ENCODE assay signal across 15 cellular contexts in genomic region chr11:2801711-2802388, GRCh38.
DNase-seq lines count a peak whose midpoint lies in the region; ATAC-seq and TF ChIP-seq lines count a peak whose summit lies in the region.
"Had no signal": no experiment of that assay in that cellular context is flagged by ENCODE, and none has a peak within 500 bp of the region (broad histone marks: within the 10 kb centered on the region; RNA-seq: fewer than 3 reads in every experiment).

No MANE protein-coding gene starts in this region.

- H3K36me3 ChIP-seq in mesenchymal stem cell (ENCODE audit: control insufficient read depth in 1 of 2, insufficient read depth in 2 of 2, low read depth in 1 of 2, low read length in 2 of 2), result no peaks in the 10 kb centered on the region
- H3K36me3 ChIP-seq in transverse colon, result no peaks in the 10 kb centered on the region
- H3K36me3 ChIP-seq: cardiac muscle cell had no signal

- H3K4me3 Mint-ChIP-seq in activated naive CD4-positive, alpha-beta T cell treated with anti-CD3 and anti-CD28 coated beads, Interleukin-2, amount 10 ng/mL, durations not matched to agents 7 days and 5 days, result no peak overlapping the region
- H3K4me3 Mint-ChIP-seq in chondrocyte (ENCODE audit: unreplicated experiment), result no peak overlapping the region
- H3K4me3 Mint-ChIP-seq: activated naive CD4-positive, alpha-beta T cell treated with anti-CD3 and anti-CD28 coated beads, Interleukin-2, amount 50 U/mL, for 24 hours had no signal

- H4K91ac ChIP-seq in mesenchymal stem cell (ENCODE audit: low read length), result no peak overlapping the region

- 84% methylated on average over 21 of the region's 22 CpGs for WGBS in mesenchymal stem cell
- WGBS in transverse colon (ENCODE audit: low coverage in 1 of 2), 2 donors, result 95% methylated on average over 21 of the region's 22 CpGs; no CpG with 5 or more reads in 1 of the 2 donors

- intact Hi-C loops in transverse colon (cut with DNase I; ENCODE audit: low total_unique reads), result no loop called here

- no peaks in the 10 kb centered on the region for H3K79me1 ChIP-seq in mesenchymal stem cell (replicated peaks; ENCODE audit: low read length, poor library complexity, severe bottlenecking)

- no peaks in the 10 kb centered on the region for H3K27me3 Mint-ChIP-seq in activated naive CD4-positive, alpha-beta T cell treated with anti-CD3 and anti-CD28 coated beads, Interleukin-2, amount 10 ng/mL, durations not matched to agents 7 days and 5 days
- H3K27me3 Mint-ChIP-seq in chondrocyte (ENCODE audit: low read depth), result peaks cover 9% of the 10 kb centered on the region
- H3K27me3 Mint-ChIP-seq: activated naive CD4-positive, alpha-beta T cell treated with anti-CD3 and anti-CD28 coated beads, Interleukin-2, amount 50 U/mL, for 24 hours had no signal

- peak overlapping the region; percentile 67 for H3K27ac Mint-ChIP-seq in activated naive CD4-positive, alpha-beta T cell treated with anti-CD3 and anti-CD28 coated beads, Interleukin-2, amount 10 ng/mL, durations not matched to agents 7 days and 5 days
- H3K27ac Mint-ChIP-seq in chondrocyte (ENCODE audit: unreplicated experiment), result no peak overlapping the region
- H3K27ac Mint-ChIP-seq: activated naive CD4-positive, alpha-beta T cell treated with anti-CD3 and anti-CD28 coated beads, Interleukin-2, amount 50 U/mL, for 24 hours had no signal

- H3K23ac ChIP-seq in mesenchymal stem cell (ENCODE audit: low read length in 2 of 2), result no peak overlapping the region

- in situ Hi-C loops in transverse colon (cut with MboI; ENCODE audit: low pct_ligation_motif_present in 1 of 4, low pct_unique_long_range_greater_than_20kb in 1 of 4, low sequenced_read_pairs in 3 of 4), result no loop called here

- no peaks in the 10 kb centered on the region for H3K9me3 ChIP-seq in mesenchymal stem cell (ENCODE audit: control insufficient read depth, low read length)
- H3K9me3 ChIP-seq in transverse colon, result no peaks in the 10 kb centered on the region

- no peaks in the 10 kb centered on the region for H3K4me1 Mint-ChIP-seq in activated naive CD4-positive, alpha-beta T cell treated with anti-CD3 and anti-CD28 coated beads, Interleukin-2, amount 10 ng/mL, durations not matched to agents 7 days and 5 days
- peaks cover 6% of the 10 kb centered on the region for H3K4me1 Mint-ChIP-seq in chondrocyte (ENCODE audit: low read depth)
- H3K4me1 Mint-ChIP-seq: activated naive CD4-positive, alpha-beta T cell treated with anti-CD3 and anti-CD28 coated beads, Interleukin-2, amount 50 U/mL, for 24 hours had no signal

- H3K9ac ChIP-seq in mesenchymal stem cell (ENCODE audit: low read length), result no peak overlapping the region

- H3K4ac ChIP-seq in mesenchymal stem cell (ENCODE audit: low read depth in 1 of 2, low read length in 2 of 2), result no peak overlapping the region

- ATAC-seq in GM21423 (IDR thresholded peaks at IDR 0.05; ENCODE audit: unreplicated experiment) (no peak), HG03045 (IDR thresholded peaks at IDR 0.05; ENCODE audit: unreplicated experiment) (no peak)

- H3K27ac ChIP-seq in mesenchymal stem cell (ENCODE audit: low read length, poor library complexity, severe bottlenecking) (no peak overlapping the region), transverse colon (no peak overlapping the region)
- H3K27ac ChIP-seq: cardiac muscle cell had no signal

- H2AK5ac ChIP-seq in mesenchymal stem cell (ENCODE audit: low read length, severe bottlenecking), result no peak overlapping the region

- H2BK5ac ChIP-seq in mesenchymal stem cell (ENCODE audit: low read depth, low read length, poor library complexity, severe bottlenecking), result no peak overlapping the region

- H2BK15ac ChIP-seq in mesenchymal stem cell (ENCODE audit: low read depth, poor library complexity, severe bottlenecking), result no peak overlapping the region

- TF ChIP-seq POLR2A in transverse colon (IDR thresholded peaks at IDR 0.05), result no peak

- no peaks in the 10 kb centered on the region for H3K36me3 Mint-ChIP-seq in activated naive CD4-positive, alpha-beta T cell treated with anti-CD3 and anti-CD28 coated beads, Interleukin-2, amount 10 ng/mL, durations not matched to agents 7 days and 5 days
- peaks cover 6% of the 10 kb centered on the region for H3K36me3 Mint-ChIP-seq in chondrocyte (ENCODE audit: low read depth)

- no peak overlapping the region for H2BK120ac ChIP-seq in mesenchymal stem cell (ENCODE audit: low read depth, low read length)

- DNase-seq in activated naive CD4-positive, alpha-beta T cell treated with anti-CD3 and anti-CD28 coated beads, Interleukin-2, amount 10 ng/mL, durations not matched to agents 7 days and 5 days, result peak; percentile 18
- no peak for DNase-seq in activated naive CD4-positive, alpha-beta T cell treated with Interleukin-2 at 50 U/mL for 16 hours
- DNase-seq in chondrocyte (ENCODE audit: low spot score), result peak; percentile 69
- no peak for DNase-seq in mesenchymal stem cell
- DNase-seq in transverse colon, result peak; percentile 8
- no peak for DNase-seq in stimulated activated naive CD4-positive, alpha-beta T cell treated with Interleukin-2 at 50 U/mL for 16 hours (lab: John Stamatoyannopoulos, UW)
- DNase-seq: activated CD4-positive, alpha-beta T cell treated with anti-CD3 and anti-CD28 coated beads, Interleukin-2, amount 50 U/mL, for 48 hours; Calu3; GF-D8; NCI-H345; SIG-M5 had no signal

- H3K27me3 ChIP-seq in mesenchymal stem cell (ENCODE audit: control insufficient read depth in 1 of 2, insufficient read depth in 1 of 2, low read length in 2 of 2) (peaks cover 22 to 69% of the 10 kb centered on the region in 2 experiments), transverse colon (no peaks in the 10 kb centered on the region)
- H3K27me3 ChIP-seq: cardiac muscle cell had no signal

- no peaks in the 10 kb centered on the region for H3K9me3 Mint-ChIP-seq in activated naive CD4-positive, alpha-beta T cell treated with anti-CD3 and anti-CD28 coated beads, Interleukin-2, amount 10 ng/mL, durations not matched to agents 7 days and 5 days
- peaks cover 10% of the 10 kb centered on the region for H3K9me3 Mint-ChIP-seq in chondrocyte (ENCODE audit: low read depth)
- H3K9me3 Mint-ChIP-seq: activated naive CD4-positive, alpha-beta T cell treated with anti-CD3 and anti-CD28 coated beads, Interleukin-2, amount 50 U/mL, for 24 hours had no signal

- no peak overlapping the region for H4K8ac ChIP-seq in mesenchymal stem cell (ENCODE audit: low read length)

- TF ChIP-seq CTCF in chondrocyte (IDR thresholded peaks at IDR 0.05), result no peak
- no peak for TF ChIP-seq CTCF in transverse colon (IDR thresholded peaks at IDR 0.05)

- H3K4me2 ChIP-seq in mesenchymal stem cell (ENCODE audit: low read length, poor library complexity, severe bottlenecking), result no peak overlapping the region

- CTCF ChIA-PET in activated naive CD4-positive, alpha-beta T cell treated with anti-CD3 and anti-CD28 coated beads, Interleukin-2, amount 10 ng/mL, durations not matched to agents 7 days and 5 days (lab: Charles Lee), result no interaction called here

- H2AFZ ChIP-seq in mesenchymal stem cell (ENCODE audit: low read depth, low read length), result peak overlapping the region; percentile 15

- H3K4me1 ChIP-seq in mesenchymal stem cell (ENCODE audit: control insufficient read depth, insufficient read depth, low read depth, low read length) (peaks cover 2% of the 10 kb centered on the region), transverse colon (peaks cover 3 to 9% (median 5%) of the 10 kb centered on the region in 4 donors)

- H3K4me3 ChIP-seq in mesenchymal stem cell (ENCODE audit: insufficient read depth in 1 of 2, low read depth in 1 of 2, low read length in 2 of 2), result no peak overlapping the region
- no peak overlapping the region for H3K4me3 ChIP-seq in transverse colon
- H3K4me3 ChIP-seq: cardiac muscle cell had no signal

- no peak for TF ChIP-seq EP300 in transverse colon (IDR thresholded peaks at IDR 0.05; ENCODE audit: low read depth)

- no peak overlapping the region for H3K14ac ChIP-seq in mesenchymal stem cell (ENCODE audit: low read length in 2 of 2)

- no peak overlapping the region for H2BK12ac ChIP-seq in mesenchymal stem cell (ENCODE audit: low read length in 2 of 2)

- H3K18ac ChIP-seq in mesenchymal stem cell (ENCODE audit: low read depth in 1 of 2, low read length in 2 of 2), result peak overlapping the region in 1 of 2 experiments; percentile 21

Comparison
In these comparisons a context has a peak if more than half of its experiments do, and no peak if none do; other contexts are left out.
1. DNase-seq: peak in activated naive CD4-positive, alpha-beta T cell treated with anti-CD3 and anti-CD28 coated beads, Interleukin-2, amount 10 ng/mL, durations not matched to agents 7 days and 5 days (single experiment), chondrocyte (single experiment) and transverse colon (single experiment); none in activated naive CD4-positive, alpha-beta T cell treated with Interleukin-2 at 50 U/mL for 16 hours (single experiment), mesenchymal stem cell (single experiment) and stimulated activated naive CD4-positive, alpha-beta T cell treated with Interleukin-2 at 50 U/mL for 16 hours (single experiment).